15 cellular contexts compared by ENCODE assay signal in genomic region chr19:32104465-32105235, GRCh38.
DNase-seq lines count a peak whose midpoint lies in the region; ATAC-seq and TF ChIP-seq lines count a peak whose summit lies in the region.
"Had no signal": no experiment of that assay in that cellular context is flagged by ENCODE, and none has a peak within 500 bp of the region (broad histone marks: within the 10 kb centered on the region; RNA-seq: fewer than 3 reads in every experiment).

No MANE protein-coding gene starts in this region.

- no peak for TF ChIP-seq EP300 in sigmoid colon (IDR thresholded peaks at IDR 0.05)
- TF ChIP-seq EP300 in SK-N-SH (IDR thresholded peaks at IDR 0.05; ENCODE audit: borderline replicate concordance in 1 of 2, low read depth in 1 of 2, low read length in 1 of 2) = no peak

- CTCF ChIA-PET in Caco-2 (lab: Charles Lee) (no interaction called here), SK-N-SH (lab: Yijun Ruan, JAX) (interaction anchor here (0.8 kb wide), 1 partner anchor 20 kb away, joined by 3 read pairs; no protein-coding TSS in a partner anchor)

- H3K9ac ChIP-seq in SK-N-SH = no peak overlapping the region

- in situ Hi-C loops in astrocyte of the spinal cord (cut with HindIII; ENCODE audit: low sequenced_read_pairs) = no loop called here
- in situ Hi-C loops in GM13977 (cut with MboI; ENCODE audit: low pct_unique_long_range_greater_than_20kb, low sequenced_read_pairs, unreplicated experiment) = no loop called here

- H3K4me2 ChIP-seq in SK-N-SH = no peak overlapping the region

- no peaks in the 10 kb centered on the region for H3K36me3 Mint-ChIP-seq in Caco-2 (ENCODE audit: insufficient read depth, unreplicated experiment)
- H3K36me3 Mint-ChIP-seq: naive B cell had no signal

- H3K27ac ChIP-seq in sigmoid colon (no peak overlapping the region), SK-N-SH (ENCODE audit: low read depth in 2 of 2, low read length in 1 of 2) (no peak overlapping the region)
- H3K27ac ChIP-seq: C4-2B had no signal

- H3K9me3 ChIP-seq in Caco-2 (0 out of 2 replicates have a peak, but pooled peaks cover 6% of the 10 kb centered on the region), sigmoid colon (no peaks in the 10 kb centered on the region), SK-N-SH (no peaks in the 10 kb centered on the region)

- H3K9me2 ChIP-seq in SK-N-SH = no peaks in the 10 kb centered on the region

- H3K36me3 ChIP-seq in Caco-2 (ENCODE audit: control insufficient read depth, insufficient read depth, low read length) = no peaks in the 10 kb centered on the region
- no peaks in the 10 kb centered on the region for H3K36me3 ChIP-seq in sigmoid colon
- no peaks in the 10 kb centered on the region for H3K36me3 ChIP-seq in SK-N-SH (replicated peaks in 1 of 2; ENCODE audit: control insufficient read depth in 1 of 2, insufficient read depth in 2 of 2, low read length in 1 of 2)

- no peak overlapping the region for H2AFZ ChIP-seq in SK-N-SH (ENCODE audit: low read depth)

- no peak overlapping the region for H3K4me3 Mint-ChIP-seq in Caco-2 (ENCODE audit: unreplicated experiment)
- H3K4me3 Mint-ChIP-seq: activated CD4-positive, alpha-beta T cell treated with anti-CD3 and anti-CD28 coated beads, Interleukin-2, amount 10 ng/mL, durations not matched to agents 7 days and 5 days; naive B cell had no signal

- intact Hi-C loops in Caco-2 (cut with micrococcal nuclease; ENCODE audit: unreplicated experiment) (no loop called here), sigmoid colon (cut with DNase I) (no loop called here)

- TF ChIP-seq RAD21 in SK-N-SH (IDR thresholded peaks at IDR 0.05; ENCODE audit: low read length) = no peak

- ATAC-seq in HG03095 (IDR thresholded peaks at IDR 0.05; ENCODE audit: unreplicated experiment) = no peak

- H3K4me3 ChIP-seq in Caco-2 (ENCODE audit: low read depth, low read length) (no peak overlapping the region), astrocyte of the spinal cord (ENCODE audit: low read depth, low read length) (no peak overlapping the region), sigmoid colon (no peak overlapping the region), SK-N-SH (ENCODE audit: low read depth in 2 of 2, low read length in 1 of 2) (no peak overlapping the region)

- POLR2A ChIA-PET in Caco-2 (lab: Charles Lee) = no interaction called here
- POLR2A ChIA-PET in SK-N-SH (lab: Yijun Ruan, JAX) = no interaction called here

- WGBS in sigmoid colon, 2 donors = 13 to 28% methylated on average over 17 of the region's 17 CpGs
- 47% methylated on average over 17 of the region's 17 CpGs for WGBS in SK-N-SH (ENCODE audit: low lambda C conversion rate)

- TF ChIP-seq POLR2A in sigmoid colon (IDR thresholded peaks at IDR 0.05) = no peak

- BruUV-seq in Caco-2 (replicated peaks; lab: Mats Ljungman, UMichigan) = no TSS peak

- H3K4me1 Mint-ChIP-seq in Caco-2 (ENCODE audit: low read depth, unreplicated experiment) = peaks cover 6% of the 10 kb centered on the region
- H3K4me1 Mint-ChIP-seq: activated CD4-positive, alpha-beta T cell treated with anti-CD3 and anti-CD28 coated beads, Interleukin-2, amount 10 ng/mL, durations not matched to agents 7 days and 5 days; naive B cell had no signal

- H3K9me3 Mint-ChIP-seq in Caco-2 (ENCODE audit: unreplicated experiment) = peaks cover 18% of the 10 kb centered on the region

- peak in 1 of 2 experiments; percentile 18 for TF ChIP-seq CTCF in Caco-2 (IDR thresholded peaks at IDR 0.05; ENCODE audit: insufficient read depth in 1 of 2, low read depth in 1 of 2, low read length in 1 of 2, severe bottlenecking in 1 of 2, unreplicated experiment in 1 of 2)
- TF ChIP-seq CTCF in astrocyte of the spinal cord (IDR thresholded peaks at IDR 0.05; ENCODE audit: low read depth, low read length) = no peak
- no peak for TF ChIP-seq CTCF in sigmoid colon (IDR thresholded peaks at IDR 0.05)
- TF ChIP-seq CTCF in GM13977 (IDR thresholded peaks at IDR 0.05; ENCODE audit: extremely low read depth, insufficient read depth, missing control alignments) = no peak
- no peak for TF ChIP-seq CTCF in SK-N-SH (IDR thresholded peaks at IDR 0.05)

- DNase-seq in Caco-2 (peak; percentile 38 to 64), LoVo (ENCODE audit: low spot score) (peak; percentile 66), astrocyte of the spinal cord (ENCODE audit: low read depth, low spot score) (peak; percentile 5), myocyte (ENCODE audit: low read depth) (peak; percentile 51), sigmoid colon (no peak), GM13977 (ENCODE audit: low spot score) (no peak), SK-N-SH (no peak)
- DNase-seq: activated CD4-positive, alpha-beta T cell treated with anti-CD3 and anti-CD28 coated beads, Interleukin-2, amount 10 ng/mL, durations not matched to agents 7 days and 5 days; activated effector memory CD4-positive, alpha-beta T cell treated with Interleukin-2 at 50 U/mL for 16 hours; central memory CD4-positive, alpha-beta T cell; naive B cell; stimulated activated CD4-positive, alpha-beta T cell treated with anti-CD3 and anti-CD28 coated beads, Interleukin-12 subunit alpha, Interleukin-12 subunit beta, amount 100 ng/mL, for 4 hours; stimulated activated CD8-positive, alpha-beta memory T cell treated with anti-CD3 and anti-CD28 coated beads, Interleukin-4, amount 100 ng/mL, for 48 hours had no signal

- no peaks in the 10 kb centered on the region for H4K20me1 ChIP-seq in SK-N-SH (ENCODE audit: insufficient read depth)

- no peaks in the 10 kb centered on the region for H3F3A ChIP-seq in SK-N-SH (replicated peaks; ENCODE audit: insufficient read depth)

- H3K4me1 ChIP-seq in Caco-2 = peaks cover 3% of the 10 kb centered on the region; the same call in 1 of the 2 replicates
- no peaks in the 10 kb centered on the region for H3K4me1 ChIP-seq in sigmoid colon
- peaks cover 0 to 8% of the 10 kb centered on the region in 2 experiments; a peak in 2 of 4 replicates for H3K4me1 ChIP-seq in SK-N-SH (ENCODE audit: control insufficient read depth in 1 of 2, insufficient read depth in 2 of 2, low read depth in 1 of 2, low read length in 1 of 2)

- peak overlapping the region; percentile 6 for H3K27ac Mint-ChIP-seq in Caco-2 (ENCODE audit: unreplicated experiment)
- H3K27ac Mint-ChIP-seq: activated CD4-positive, alpha-beta T cell treated with anti-CD3 and anti-CD28 coated beads, Interleukin-2, amount 10 ng/mL, durations not matched to agents 7 days and 5 days had no signal

- H3K79me2 ChIP-seq in SK-N-SH (ENCODE audit: insufficient read depth) = no peaks in the 10 kb centered on the region

- H3K27me3 ChIP-seq in Caco-2 (replicated peaks; ENCODE audit: control insufficient read depth, insufficient read depth, low read length) = no peaks in the 10 kb centered on the region
- peaks cover 0 to 13% (median 0%) of the 10 kb centered on the region in 3 donors for H3K27me3 ChIP-seq in sigmoid colon
- H3K27me3 ChIP-seq in SK-N-SH (ENCODE audit: insufficient read depth) = no peaks in the 10 kb centered on the region

- peaks cover 2% of the 10 kb centered on the region for H3K27me3 Mint-ChIP-seq in Caco-2 (ENCODE audit: insufficient read depth, unreplicated experiment)

TF ChIP-seq in SK-N-SH, 30 proteins besides CTCF, POLR2A, EP300 and RAD21 (continues in another document):
- TF ChIP-seq MAX (IDR thresholded peaks at IDR 0.05; ENCODE audit: low read depth) (no peak), REST (IDR thresholded peaks at IDR 0.05; ENCODE audit: low read depth, low read length) (no peak), ZBTB33 (IDR thresholded peaks at IDR 0.05; ENCODE audit: borderline replicate concordance, low read depth) (no peak), TCF12 (IDR thresholded peaks at IDR 0.05) (no peak)

Comparison
In these comparisons a context has a peak if more than half of its experiments do, and no peak if none do; other contexts are left out.
1. DNase-seq: peak in Caco-2 (2 of 2), LoVo (single experiment), astrocyte of the spinal cord (single experiment) and myocyte (single experiment); none in sigmoid colon (single experiment), GM13977 (single experiment) and SK-N-SH (single experiment).